8 cellular contexts compared by ENCODE assay signal in genomic region chr11:65467306-65467705, GRCh38. TPM values are rescaled to one million over a fixed set of nuclear protein-coding genes. Genes with fewer than 3 reads are reported as not detected.
DNase-seq lines count a peak whose midpoint lies in the region; ATAC-seq and TF ChIP-seq lines count a peak whose summit lies in the region.
"Not testable (repeated sequence)": the region's sequence is repeated elsewhere in the genome, so short reads cannot be mapped to it uniquely, and the experiment has no call there.

No MANE protein-coding gene starts in this region.

- not testable (repeated sequence) for ATAC-seq in DND-41 (ENCODE audit: insufficient read depth, low read depth); body of pancreas; right lobe of liver

- not testable (repeated sequence) for H3K79me2 ChIP-seq in DND-41 (ENCODE audit: insufficient read depth, low read length); H9 (ENCODE audit: insufficient read depth, low read length)

- H3K4me1 ChIP-seq in DND-41 (ENCODE audit: insufficient read depth, low read length); H9 (ENCODE audit: insufficient read depth, low read length); uterus: not testable (repeated sequence)
- peaks cover 39% of the 10 kb centered on the region for H3K4me1 ChIP-seq in body of pancreas
- peaks cover 0 to 19% (median 9%) of the 10 kb centered on the region in 4 donors for H3K4me1 ChIP-seq in right lobe of liver

- not testable (repeated sequence) for H3T11ph ChIP-seq in H9 (ENCODE audit: low read length)

- not testable (repeated sequence) for H2BK12ac ChIP-seq in H9 (ENCODE audit: insufficient read length, low read depth, low read length)

- H3K9ac ChIP-seq in DND-41 (ENCODE audit: low read depth, low read length); H9 (ENCODE audit: extremely low read depth, insufficient read length, low read length): not testable (repeated sequence)

- not testable (repeated sequence) for H3K27ac Mint-ChIP-seq in H9

- H2BK5ac ChIP-seq in H9 (ENCODE audit: insufficient read length, low read length) = not testable (repeated sequence)

- not testable (repeated sequence) for H4K8ac ChIP-seq in H9 (replicated peaks; ENCODE audit: insufficient read length, low read depth, low read length)

- H3K36me3 ChIP-seq in DND-41 (ENCODE audit: insufficient read depth, low read length); body of pancreas (replicated peaks in 1 of 2; ENCODE audit: insufficient read depth in 1 of 2, low read depth in 2 of 2); right lobe of liver; uterus: not testable (repeated sequence)

- not testable (repeated sequence) for H2AFZ ChIP-seq in DND-41 (ENCODE audit: low read depth, low read length); H9 (ENCODE audit: low read length)

- not testable (repeated sequence) for H3K4me2 ChIP-seq in DND-41 (ENCODE audit: insufficient read depth, low read length); H9 (ENCODE audit: insufficient read depth, insufficient read length, low read length)

- H4K20me1 ChIP-seq in DND-41 (ENCODE audit: insufficient read depth, low read length); H9 (ENCODE audit: control insufficient read depth, insufficient read depth, insufficient read length): not testable (repeated sequence)

- H4K91ac ChIP-seq in H9 (ENCODE audit: insufficient read length, low read depth, low read length) = not testable (repeated sequence)

- not testable (repeated sequence) for H4K5ac ChIP-seq in H9 (ENCODE audit: insufficient read length, low read depth, low read length)

- H3K79me1 ChIP-seq in H9 (ENCODE audit: insufficient read depth, low read depth, low read length, poor library complexity, severe bottlenecking) = not testable (repeated sequence)

- not testable (repeated sequence) for H2AK5ac ChIP-seq in H9 (ENCODE audit: insufficient read length, low read length)

- not testable (repeated sequence) for H3K4me1 Mint-ChIP-seq in H9

- H3K23ac ChIP-seq in H9 (ENCODE audit: insufficient read length, low read depth, low read length) = not testable (repeated sequence)

- H3K27me3 ChIP-seq in DND-41 (ENCODE audit: insufficient read depth, low read length, poor library complexity); H9 (ENCODE audit: insufficient read depth, low read length); body of pancreas; right lobe of liver; uterus: not testable (repeated sequence)

- not testable (repeated sequence) for H3K9me3 Mint-ChIP-seq in H9

- H3K9me3 ChIP-seq in DND-41 (ENCODE audit: insufficient read depth, low read length, severe bottlenecking); H9 (ENCODE audit: control insufficient read depth, low read depth, low read length); body of pancreas; right lobe of liver; uterus: not testable (repeated sequence)

- TF ChIP-seq POLR2A in body of pancreas (IDR thresholded peaks at IDR 0.05); right lobe of liver (IDR thresholded peaks at IDR 0.05); uterus (IDR thresholded peaks at IDR 0.05): not testable (repeated sequence)

- not testable (repeated sequence) for H3K4me3 Mint-ChIP-seq in H9

- not testable (repeated sequence) for H2BK20ac ChIP-seq in H9 (ENCODE audit: low read depth, low read length, poor library complexity, severe bottlenecking)

- peaks cover 68% of the 10 kb centered on the region for H3K27me3 Mint-ChIP-seq in H9 (ENCODE audit: low read depth)

- H3K14ac ChIP-seq in H9 (ENCODE audit: insufficient read depth, low read length) = not testable (repeated sequence)

- intact Hi-C loops in body of pancreas (cut with DNase I) = loop anchor here (10.0 kb wide), 1 partner anchor 53 kb away; no protein-coding TSS in a partner anchor
- intact Hi-C loops in right lobe of liver (cut with DNase I) = loop anchor here in 1 of 2 donors (10.0 kb wide), 1 partner anchor 47 kb away; no protein-coding TSS in a partner anchor
- intact Hi-C loops in uterus (cut with DNase I; ENCODE audit: low total_unique reads) = not testable (repeated sequence)

- H3K36me3 Mint-ChIP-seq in H9 (ENCODE audit: insufficient read depth in 1 of 3, low read depth in 3 of 3) = not testable (repeated sequence)

- not testable (repeated sequence) for H2BK15ac ChIP-seq in H9 (ENCODE audit: low read depth, low read length)

- H3K23me2 ChIP-seq in H9 (ENCODE audit: insufficient read length, low read depth, low read length, poor library complexity, severe bottlenecking) = not testable (repeated sequence)

- not testable (repeated sequence) for H2BK120ac ChIP-seq in H9 (ENCODE audit: low read depth, low read length, poor library complexity, severe bottlenecking)

- WGBS in H9 (ENCODE audit: extremely low coverage, insufficient read length, low lambda C conversion rate) = no CpG with 5 or more reads among the region's 6 CpGs
- 73 to 85% methylated on average over 6 of the region's 6 CpGs for WGBS in body of pancreas, 2 donors
- 68% methylated on average over 6 of the region's 6 CpGs for WGBS in right lobe of liver (ENCODE audit: insufficient coverage, low coverage, low lambda C conversion rate, missing lambda C conversion rate)

- not testable (repeated sequence) for H3K4ac ChIP-seq in H9 (ENCODE audit: low read depth, low read length)

- not testable (repeated sequence) for H3K18ac ChIP-seq in H9 (ENCODE audit: insufficient read length, low read depth, low read length)

- TF ChIP-seq CTCF in DND-41 (IDR thresholded peaks at IDR 0.05; ENCODE audit: borderline replicate concordance, extremely low read depth, low read length, poor library complexity, severe bottlenecking) (peak; percentile 21), H9 (conservative IDR thresholded peaks at IDR 0.05) (peak; percentile 22; the same call in 1 of the 3 replicates), VCaP (conservative IDR thresholded peaks at IDR 0.05) (peak; percentile 24; the same call in 1 of the 2 replicates), epithelial cell of proximal tubule (conservative IDR thresholded peaks at IDR 0.05; ENCODE audit: low read depth, low read length) (peak; percentile 7)
- not testable (repeated sequence) for TF ChIP-seq CTCF in body of pancreas (IDR thresholded peaks at IDR 0.05); right lobe of liver (IDR thresholded peaks at IDR 0.05); uterus (IDR thresholded peaks at IDR 0.05)

- H3K27ac ChIP-seq in DND-41 (ENCODE audit: low read length); H9 (ENCODE audit: insufficient read length, low read depth, low read length): not testable (repeated sequence)
- H3K27ac ChIP-seq in VCaP = peak overlapping the region; percentile 69
- H3K27ac ChIP-seq in body of pancreas = peak overlapping the region in 3 of 4 donors; percentile 34 to 48 (median 38)
- H3K27ac ChIP-seq in right lobe of liver = peak overlapping the region in 2 of 3 donors; percentile 40 to 43
- H3K27ac ChIP-seq in uterus = peak overlapping the region; percentile 3 to 98

- H3K4me3 ChIP-seq in DND-41 (ENCODE audit: low read depth in 1 of 2, low read length in 2 of 2); body of pancreas; epithelial cell of proximal tubule (ENCODE audit: low read depth, low read length); right lobe of liver; uterus: not testable (repeated sequence)

- not testable (repeated sequence) for DNase-seq in DND-41; H9; body of pancreas; epithelial cell of proximal tubule (ENCODE audit: low read depth); right lobe of liver; uterus
- peak; percentile 57 for DNase-seq in NCI-H2227 (lab: John Stamatoyannopoulos, UW; ENCODE audit: unreplicated experiment)

- H3K56ac ChIP-seq in H9 (ENCODE audit: insufficient read length, low read depth, low read length) = not testable (repeated sequence)

RNA-seq across cellular contexts. Expression of gene MALAT1, which starts 31.5 kb away (rescaled TPM):
- total RNA-seq in H9 (2021) (1,700 and 1,934 TPM in 2 replicates), body of pancreas (over 10,000 TPM; 10,129 to 14,092 TPM), epithelial cell of proximal tubule (343 and 1,362 TPM in 2 replicates), right lobe of liver (1,000 to 10,000 TPM; 2,716 to 5,163 (median 3,933) TPM), uterus (over 10,000 TPM in 3 of 4 donors, 1,000 to 10,000 TPM in 1; 6,732 to 19,335 (median 13,886) TPM)

RNA-seq across cellular contexts. Expression of gene NEAT1, which starts 44.7 kb away (rescaled TPM):
- total RNA-seq in H9 (2021) (11.1 and 12.7 TPM in 2 replicates), body of pancreas (100 to 1,000 TPM; 376 to 539 TPM), epithelial cell of proximal tubule (6.4 and 27.0 TPM in 2 replicates), right lobe of liver (1,000 to 10,000 TPM in 2 of 6 experiments, 100 to 1,000 TPM in 4; 202 to 1,225 (median 767) TPM), uterus (100 to 1,000 TPM in 3 of 4 donors, 10 to 100 TPM in 1; 33.6 to 932 (median 120) TPM)

RNA-seq across cellular contexts. Expression of gene SCYL1, which starts 57.6 kb away (rescaled TPM):
- 54.7 and 56.0 TPM in 2 replicates for total RNA-seq in H9 (2021)
- 10 to 100 TPM; 55.0 to 62.3 TPM for total RNA-seq in body of pancreas
- total RNA-seq in epithelial cell of proximal tubule = 81.2 and 101 TPM in 2 replicates
- 10 to 100 TPM; 51.3 to 82.3 (median 57.0) TPM for total RNA-seq in right lobe of liver
- total RNA-seq in uterus = 100 to 1,000 TPM in 1 of 4 donors, 10 to 100 TPM in 3; 28.8 to 101 (median 70.1) TPM
